ENCODE assay signal across 29 cellular contexts in genomic region chr2:30306522-30306921, GRCh38.
A peak's percentile ranks its signal among the peaks of the same experiment; 100 is the strongest.
DNase-seq lines count a peak whose midpoint lies in the region; ATAC-seq and TF ChIP-seq lines count a peak whose summit lies in the region.
"Had no signal": no experiment of that assay in that cellular context is flagged by ENCODE, and none has a peak within 500 bp of the region (broad histone marks: within the 10 kb centered on the region; RNA-seq: fewer than 3 reads in every experiment).

No MANE protein-coding gene starts in this region.

- peak overlapping the region; percentile 12 for H3K27ac ChIP-seq in osteoblast (ENCODE audit: low read depth, low read length)
- H3K27ac ChIP-seq: cardiac muscle cell, colonic mucosa, PC-9, tibial artery, vagina had no signal

- peaks cover 22% of the 10 kb centered on the region for H3K4me1 ChIP-seq in osteoblast (ENCODE audit: insufficient read depth, low read length)
- H3K4me1 ChIP-seq: colonic mucosa had no signal

- no peak overlapping the region for H3K4me2 ChIP-seq in osteoblast (ENCODE audit: insufficient read depth, low read length)
- H3K4me2 ChIP-seq: PC-9 had no signal

- no peak overlapping the region for H3K4me3 ChIP-seq in osteoblast (ENCODE audit: insufficient read depth, low read length)
- H3K4me3 ChIP-seq: cardiac muscle cell, colonic mucosa, PC-9, tibial artery, vagina had no signal

- no peaks in the 10 kb centered on the region for H4K20me1 ChIP-seq in osteoblast (ENCODE audit: insufficient read depth, low read length)

- ATAC-seq in activated T-cell treated with anti-CD3 and anti-CD28 coated beads, Interleukin-2, amount 50 U/mL, for 72 hours (replicated peaks in 1 of 2) = peak; percentile 31 to 34
- no peak for ATAC-seq in HG02798 (IDR thresholded peaks at IDR 0.05; ENCODE audit: poor library complexity, unreplicated experiment)
- ATAC-seq: HepG2 had no signal

- H2AFZ ChIP-seq in osteoblast (ENCODE audit: low read length) = no peak overlapping the region
- H2AFZ ChIP-seq: PC-9 had no signal

- intact Hi-C loops in activated CD4-positive, alpha-beta T cell treated with anti-CD3 and anti-CD28 coated beads, Interleukin-2, amount 10 ng/mL, durations not matched to agents 24 days and 14 days (cut with micrococcal nuclease) = no loop called here

- H3K9me3 ChIP-seq in osteoblast (ENCODE audit: low read depth, low read length) = no peaks in the 10 kb centered on the region
- H3K9me3 ChIP-seq: colonic mucosa, tibial artery, vagina had no signal

- TF ChIP-seq CTCF in osteoblast (IDR thresholded peaks at IDR 0.05; ENCODE audit: extremely low read depth, low read depth, low read length) = no peak

- no peak overlapping the region for H3K4me3 Mint-ChIP-seq in activated CD4-positive, alpha-beta T cell treated with anti-CD3 and anti-CD28 coated beads, Interleukin-2, amount 10 ng/mL, durations not matched to agents 24 days and 14 days
- H3K4me3 Mint-ChIP-seq in activated T-cell treated with anti-CD3 and anti-CD28 coated beads, Interleukin-2, amount 50 U/mL, for 72 hours = no peak overlapping the region
- H3K4me3 Mint-ChIP-seq: memory B cell, nephron had no signal

- peaks cover 4% of the 10 kb centered on the region for H3K9me3 Mint-ChIP-seq in activated CD4-positive, alpha-beta T cell treated with anti-CD3 and anti-CD28 coated beads, Interleukin-2, amount 10 ng/mL, durations not matched to agents 24 days and 14 days
- H3K9me3 Mint-ChIP-seq in activated T-cell treated with anti-CD3 and anti-CD28 coated beads, Interleukin-2, amount 50 U/mL, for 72 hours = peaks cover 1 to 9% of the 10 kb centered on the region in 2 donors
- H3K9me3 Mint-ChIP-seq: memory B cell, nephron had no signal

- H3K36me3 Mint-ChIP-seq in activated CD4-positive, alpha-beta T cell treated with anti-CD3 and anti-CD28 coated beads, Interleukin-2, amount 10 ng/mL, durations not matched to agents 24 days and 14 days (ENCODE audit: low read depth) = peaks cover 5% of the 10 kb centered on the region
- H3K36me3 Mint-ChIP-seq in activated T-cell treated with anti-CD3 and anti-CD28 coated beads, Interleukin-2, amount 50 U/mL, for 72 hours (ENCODE audit: insufficient read depth in 2 of 2) = peaks cover 4 to 5% of the 10 kb centered on the region in 2 donors
- H3K36me3 Mint-ChIP-seq: memory B cell had no signal

- peaks cover 19% of the 10 kb centered on the region for H3K4me1 Mint-ChIP-seq in activated CD4-positive, alpha-beta T cell treated with anti-CD3 and anti-CD28 coated beads, Interleukin-2, amount 10 ng/mL, durations not matched to agents 24 days and 14 days
- peaks cover 36% of the 10 kb centered on the region for H3K4me1 Mint-ChIP-seq in activated T-cell treated with anti-CD3 and anti-CD28 coated beads, Interleukin-2, amount 50 U/mL, for 72 hours (ENCODE audit: low read depth)

- H3K27me3 Mint-ChIP-seq in activated CD4-positive, alpha-beta T cell treated with anti-CD3 and anti-CD28 coated beads, Interleukin-2, amount 10 ng/mL, durations not matched to agents 24 days and 14 days = no peaks in the 10 kb centered on the region
- no peaks in the 10 kb centered on the region for H3K27me3 Mint-ChIP-seq in activated T-cell treated with anti-CD3 and anti-CD28 coated beads, Interleukin-2, amount 50 U/mL, for 72 hours (ENCODE audit: low read depth)
- H3K27me3 Mint-ChIP-seq: memory B cell had no signal

- no peaks in the 10 kb centered on the region for H3K36me3 ChIP-seq in osteoblast (ENCODE audit: insufficient read depth, low read length)
- H3K36me3 ChIP-seq: cardiac muscle cell, colonic mucosa, tibial artery, vagina had no signal

- no peak for DNase-seq in activated CD4-positive, alpha-beta T cell treated with anti-CD3 and anti-CD28 coated beads, Interleukin-2, amount 10 ng/mL, durations not matched to agents 24 days and 14 days
- no peak for DNase-seq in activated CD4-positive, alpha-beta T cell treated with anti-CD3 and anti-CD28 coated beads for 1 hour
- DNase-seq in stimulated activated CD4-positive, alpha-beta T cell treated with anti-CD3 and anti-CD28 coated beads, Interleukin-15, amount 100 ng/mL, for 24 hours = peak; percentile 31
- no peak for DNase-seq in stimulated activated CD4-positive, alpha-beta T cell treated with anti-CD3 and anti-CD28 coated beads, Interleukin-4, amount 100 ng/mL, for 4 hours
- DNase-seq in activated T-cell treated with anti-CD3 and anti-CD28 coated beads, Interleukin-2, amount 50 U/mL, for 72 hours = no peak
- DNase-seq in osteoblast (ENCODE audit: insufficient read length, low spot score, missing footprints) (peak; percentile 73), nucleus accumbens (lab: John Stamatoyannopoulos, UW) (no peak)
- DNase-seq: activated CD8-positive, alpha-beta memory T cell treated with anti-CD3 and anti-CD28 coated beads, Interleukin-2, amount 50 U/mL, for 48 hours; activated gamma-delta T cell; colonic mucosa; DMS79 treated with DMSO at 0.1 percent for 48 hours; effector CD4-positive, alpha-beta T cell; GF-D8; HCEC 1CT; Kasumi-1; MV-4-11; NCI-H1436; NCI-H2081; NCI-H2227 treated with DMSO at 0.1 percent for 48 hours; NCI-H69; PC-9; Right ventricle myocardium superior; tibial artery had no signal

- H3K27me3 ChIP-seq in osteoblast (ENCODE audit: insufficient read depth, low read length) = no peaks in the 10 kb centered on the region
- H3K27me3 ChIP-seq: cardiac muscle cell, colonic mucosa, tibial artery, vagina had no signal

- H3K79me2 ChIP-seq in osteoblast (ENCODE audit: insufficient read depth, low read length) = no peaks in the 10 kb centered on the region

- peak overlapping the region; percentile 62 for H3K27ac Mint-ChIP-seq in activated CD4-positive, alpha-beta T cell treated with anti-CD3 and anti-CD28 coated beads, Interleukin-2, amount 10 ng/mL, durations not matched to agents 24 days and 14 days
- H3K27ac Mint-ChIP-seq in activated T-cell treated with anti-CD3 and anti-CD28 coated beads, Interleukin-2, amount 50 U/mL, for 72 hours = no peak overlapping the region
- H3K27ac Mint-ChIP-seq: memory B cell, nephron had no signal

Comparison
In these comparisons a context has a peak if more than half of its experiments do, and no peak if none do; other contexts are left out.
1. DNase-seq: peak in stimulated activated CD4-positive, alpha-beta T cell treated with anti-CD3 and anti-CD28 coated beads, Interleukin-15, amount 100 ng/mL, for 24 hours (single experiment) and osteoblast (single experiment); none in activated CD4-positive, alpha-beta T cell treated with anti-CD3 and anti-CD28 coated beads, Interleukin-2, amount 10 ng/mL, durations not matched to agents 24 days and 14 days (single experiment), activated CD4-positive, alpha-beta T cell treated with anti-CD3 and anti-CD28 coated beads for 1 hour (single experiment), stimulated activated CD4-positive, alpha-beta T cell treated with anti-CD3 and anti-CD28 coated beads, Interleukin-4, amount 100 ng/mL, for 4 hours (0 of 2), activated T-cell treated with anti-CD3 and anti-CD28 coated beads, Interleukin-2, amount 50 U/mL, for 72 hours (0 of 2) and nucleus accumbens (0 of 56).